Comparison of ENCODE assay signal across 8 cellular contexts in the genomic region with DNA sequence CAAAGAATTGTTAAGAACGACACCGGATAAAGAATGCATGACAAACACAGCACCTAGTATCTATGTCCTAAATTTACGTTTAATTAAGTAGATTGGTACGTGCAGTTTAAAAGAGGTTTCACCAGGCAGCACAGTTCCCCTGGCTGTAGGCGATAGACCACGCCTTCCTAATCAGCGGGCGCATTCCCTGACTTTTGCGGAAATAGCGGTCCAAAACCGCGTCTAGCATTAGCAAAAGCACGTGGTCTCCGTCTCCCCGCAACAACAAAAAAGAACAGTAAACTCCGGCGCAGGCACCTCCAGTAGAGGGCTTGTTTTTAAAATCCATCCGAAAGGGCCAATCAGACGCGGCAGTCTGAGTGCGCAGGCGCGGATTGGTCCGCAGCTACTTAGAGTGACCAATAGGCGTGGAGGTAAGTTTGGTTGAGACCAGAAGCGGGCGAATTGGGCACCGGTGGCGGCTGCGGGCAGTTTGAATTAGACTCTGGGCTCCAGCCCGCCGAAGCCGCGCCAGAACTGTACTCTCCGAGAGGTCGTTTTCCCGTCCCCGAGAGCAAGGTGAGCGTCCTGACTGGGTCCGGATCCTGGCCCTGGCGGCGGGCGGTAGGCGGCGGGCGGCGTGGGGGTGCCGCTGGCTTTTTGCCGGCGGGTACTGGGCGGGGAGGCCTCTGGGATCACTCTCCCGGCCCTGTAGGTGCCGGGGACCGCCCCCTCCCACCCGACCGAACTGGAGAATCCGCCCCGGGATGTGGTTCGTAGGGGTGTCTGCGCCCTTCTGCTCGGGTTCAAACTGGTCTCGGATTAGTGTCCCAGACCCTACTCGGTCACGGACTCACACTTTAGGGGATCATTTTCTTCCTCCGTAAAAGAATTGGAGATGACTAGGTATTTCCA. TPM values are rescaled to one million over a fixed set of nuclear protein-coding genes. Genes with fewer than 3 reads are reported as not detected.
DNase-seq lines count a peak whose midpoint lies in the region; ATAC-seq and TF ChIP-seq lines count a peak whose summit lies in the region.

A gene with protein sequence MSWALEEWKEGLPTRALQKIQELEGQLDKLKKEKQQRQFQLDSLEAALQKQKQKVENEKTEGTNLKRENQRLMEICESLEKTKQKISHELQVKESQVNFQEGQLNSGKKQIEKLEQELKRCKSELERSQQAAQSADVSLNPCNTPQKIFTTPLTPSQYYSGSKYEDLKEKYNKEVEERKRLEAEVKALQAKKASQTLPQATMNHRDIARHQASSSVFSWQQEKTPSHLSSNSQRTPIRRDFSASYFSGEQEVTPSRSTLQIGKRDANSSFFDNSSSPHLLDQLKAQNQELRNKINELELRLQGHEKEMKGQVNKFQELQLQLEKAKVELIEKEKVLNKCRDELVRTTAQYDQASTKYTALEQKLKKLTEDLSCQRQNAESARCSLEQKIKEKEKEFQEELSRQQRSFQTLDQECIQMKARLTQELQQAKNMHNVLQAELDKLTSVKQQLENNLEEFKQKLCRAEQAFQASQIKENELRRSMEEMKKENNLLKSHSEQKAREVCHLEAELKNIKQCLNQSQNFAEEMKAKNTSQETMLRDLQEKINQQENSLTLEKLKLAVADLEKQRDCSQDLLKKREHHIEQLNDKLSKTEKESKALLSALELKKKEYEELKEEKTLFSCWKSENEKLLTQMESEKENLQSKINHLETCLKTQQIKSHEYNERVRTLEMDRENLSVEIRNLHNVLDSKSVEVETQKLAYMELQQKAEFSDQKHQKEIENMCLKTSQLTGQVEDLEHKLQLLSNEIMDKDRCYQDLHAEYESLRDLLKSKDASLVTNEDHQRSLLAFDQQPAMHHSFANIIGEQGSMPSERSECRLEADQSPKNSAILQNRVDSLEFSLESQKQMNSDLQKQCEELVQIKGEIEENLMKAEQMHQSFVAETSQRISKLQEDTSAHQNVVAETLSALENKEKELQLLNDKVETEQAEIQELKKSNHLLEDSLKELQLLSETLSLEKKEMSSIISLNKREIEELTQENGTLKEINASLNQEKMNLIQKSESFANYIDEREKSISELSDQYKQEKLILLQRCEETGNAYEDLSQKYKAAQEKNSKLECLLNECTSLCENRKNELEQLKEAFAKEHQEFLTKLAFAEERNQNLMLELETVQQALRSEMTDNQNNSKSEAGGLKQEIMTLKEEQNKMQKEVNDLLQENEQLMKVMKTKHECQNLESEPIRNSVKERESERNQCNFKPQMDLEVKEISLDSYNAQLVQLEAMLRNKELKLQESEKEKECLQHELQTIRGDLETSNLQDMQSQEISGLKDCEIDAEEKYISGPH (N-terminal part only) (plus strand): TSS at position 432 of the 894 bp plus-strand sequence. CDS start 10,560 bp downstream, outside the sequence.

- in situ Hi-C loops in KBM-7 (cut with MboI; ENCODE audit: low pct_unique_long_range_greater_than_20kb, low sequenced_read_pairs) = no loop called here

- no peaks in the 10 kb centered on the region for H3K9me3 ChIP-seq in esophagus muscularis mucosa

- H3K4me3 Mint-ChIP-seq in activated T-cell treated with anti-CD3 and anti-CD28 coated beads, Interleukin-2, amount 50 U/mL, for 24 hours = peak within 1 kb of the TSS; percentile 93

- H3K27ac Mint-ChIP-seq in activated T-cell treated with anti-CD3 and anti-CD28 coated beads, Interleukin-2, amount 50 U/mL, for 24 hours = peak within 1 kb of the TSS; percentile 93

- H3K9me3 Mint-ChIP-seq in activated T-cell treated with anti-CD3 and anti-CD28 coated beads, Interleukin-2, amount 50 U/mL, for 24 hours = no peaks in the 10 kb centered on the region

- H3K4me3 ChIP-seq in esophagus muscularis mucosa = peak within 1 kb of the TSS; percentile 73 to 79 (median 74)

- peaks cover 8 to 19% (median 13%) of the 10 kb centered on the region in 4 donors for H3K4me1 ChIP-seq in esophagus muscularis mucosa

- no peaks in the 10 kb centered on the region for H3K36me3 ChIP-seq in esophagus muscularis mucosa

- H3K36me3 Mint-ChIP-seq in activated T-cell treated with anti-CD3 and anti-CD28 coated beads, Interleukin-2, amount 50 U/mL, for 24 hours (ENCODE audit: low read depth) = peaks cover 13% of the 10 kb centered on the region

- WGBS in esophagus muscularis mucosa = under 1% methylated on average over 62 of the region's 65 CpGs

- intact Hi-C loops in esophagus muscularis mucosa (cut with DNase I) = loop anchor here (1.0 kb wide), 1 partner anchor 267 kb away; no protein-coding TSS in a partner anchor

- H3K27me3 ChIP-seq in esophagus muscularis mucosa = no peaks in the 10 kb centered on the region

- ATAC-seq in GM21717 (IDR thresholded peaks at IDR 0.05; ENCODE audit: unreplicated experiment) = peak; percentile 99

- peak within 1 kb of the TSS in 1 of 4 donors; percentile 31 for H3K27ac ChIP-seq in esophagus muscularis mucosa (replicated peaks in 1 of 4)

- no peak for TF ChIP-seq EP300 in esophagus muscularis mucosa (IDR thresholded peaks at IDR 0.05)

- peak; percentile 94 for DNase-seq in DMS79 (lab: John Stamatoyannopoulos, UW)
- peak; percentile 99 for DNase-seq in KBM-7
- peak; percentile 91 for DNase-seq in activated T-cell treated with anti-CD3 and anti-CD28 coated beads, Interleukin-2, amount 50 U/mL, for 24 hours
- DNase-seq in esophagus muscularis mucosa (ENCODE audit: extremely low spot score) = peak; percentile 99
- peak; percentile 99 for DNase-seq in myocyte (ENCODE audit: low read depth)
- DNase-seq in stimulated activated CD8-positive, alpha-beta memory T cell treated with anti-CD3 and anti-CD28 coated beads, Interleukin-7, amount 100 ng/mL, for 48 hours (ENCODE audit: extremely low read depth in 1 of 2, low read depth in 1 of 2) = peak; percentile 81 to 91

- H3K4me1 Mint-ChIP-seq in activated T-cell treated with anti-CD3 and anti-CD28 coated beads, Interleukin-2, amount 50 U/mL, for 24 hours (ENCODE audit: low read depth) = peaks cover 18% of the 10 kb centered on the region

- peak; percentile 22 to 42 (median 29) for TF ChIP-seq CTCF in esophagus muscularis mucosa (IDR thresholded peaks at IDR 0.05)

- no peak for TF ChIP-seq POLR2A in esophagus muscularis mucosa (IDR thresholded peaks at IDR 0.05; ENCODE audit: low read depth)

- H3K27me3 Mint-ChIP-seq in activated T-cell treated with anti-CD3 and anti-CD28 coated beads, Interleukin-2, amount 50 U/mL, for 24 hours = no peaks in the 10 kb centered on the region

TF ChIP-seq in PFSK-1, 5 proteins besides CTCF, POLR2A, EP300 and RAD21:
- TF ChIP-seq, protein P1, sequence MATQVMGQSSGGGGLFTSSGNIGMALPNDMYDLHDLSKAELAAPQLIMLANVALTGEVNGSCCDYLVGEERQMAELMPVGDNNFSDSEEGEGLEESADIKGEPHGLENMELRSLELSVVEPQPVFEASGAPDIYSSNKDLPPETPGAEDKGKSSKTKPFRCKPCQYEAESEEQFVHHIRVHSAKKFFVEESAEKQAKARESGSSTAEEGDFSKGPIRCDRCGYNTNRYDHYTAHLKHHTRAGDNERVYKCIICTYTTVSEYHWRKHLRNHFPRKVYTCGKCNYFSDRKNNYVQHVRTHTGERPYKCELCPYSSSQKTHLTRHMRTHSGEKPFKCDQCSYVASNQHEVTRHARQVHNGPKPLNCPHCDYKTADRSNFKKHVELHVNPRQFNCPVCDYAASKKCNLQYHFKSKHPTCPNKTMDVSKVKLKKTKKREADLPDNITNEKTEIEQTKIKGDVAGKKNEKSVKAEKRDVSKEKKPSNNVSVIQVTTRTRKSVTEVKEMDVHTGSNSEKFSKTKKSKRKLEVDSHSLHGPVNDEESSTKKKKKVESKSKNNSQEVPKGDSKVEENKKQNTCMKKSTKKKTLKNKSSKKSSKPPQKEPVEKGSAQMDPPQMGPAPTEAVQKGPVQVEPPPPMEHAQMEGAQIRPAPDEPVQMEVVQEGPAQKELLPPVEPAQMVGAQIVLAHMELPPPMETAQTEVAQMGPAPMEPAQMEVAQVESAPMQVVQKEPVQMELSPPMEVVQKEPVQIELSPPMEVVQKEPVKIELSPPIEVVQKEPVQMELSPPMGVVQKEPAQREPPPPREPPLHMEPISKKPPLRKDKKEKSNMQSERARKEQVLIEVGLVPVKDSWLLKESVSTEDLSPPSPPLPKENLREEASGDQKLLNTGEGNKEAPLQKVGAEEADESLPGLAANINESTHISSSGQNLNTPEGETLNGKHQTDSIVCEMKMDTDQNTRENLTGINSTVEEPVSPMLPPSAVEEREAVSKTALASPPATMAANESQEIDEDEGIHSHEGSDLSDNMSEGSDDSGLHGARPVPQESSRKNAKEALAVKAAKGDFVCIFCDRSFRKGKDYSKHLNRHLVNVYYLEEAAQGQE (IDR thresholded peaks at IDR 0.05; ENCODE audit: insufficient read depth in 1 of 2, low read depth in 2 of 2, low read length in 2 of 2) = peak in 1 of 2 experiments; percentile 17; a peak in 1 of 4 replicates
- peak; percentile 58; the same call in 1 of the 2 replicates for TF ChIP-seq TAF1 (IDR thresholded peaks at IDR 0.05; ENCODE audit: borderline replicate concordance, insufficient read depth, low read length)
- peak; percentile 74 for TF ChIP-seq POLR2AphosphoS5 (IDR thresholded peaks at IDR 0.05; ENCODE audit: low read depth, low read length)
- TF ChIP-seq SIN3A (IDR thresholded peaks at IDR 0.05; ENCODE audit: borderline replicate concordance, insufficient read depth, low read length) = peak; percentile 99
- TF ChIP-seq FOXP2 (optimal IDR thresholded peaks at IDR 0.05; ENCODE audit: borderline replicate concordance, extremely low read depth, extremely low read length, insufficient read depth) = no peak

RNA-seq across cellular contexts. Expression of the gene that starts here (rescaled TPM):
- 9.6 TPM for polyA plus RNA-seq in PFSK-1 (2012; ENCODE audit: insufficient read length, low read depth)
- total RNA-seq in esophagus muscularis mucosa (1 to 10 TPM in 2 of 4 donors, under 1 TPM in 2; 0.32 to 1.2 (median 0.99) TPM), myocyte (2.8 and 3.7 TPM in 2 replicates)
- 0.57 TPM for polyA plus RNA-seq in myocyte (2012)
